ENCODE assay signal across 13 cellular contexts in the genomic region with DNA sequence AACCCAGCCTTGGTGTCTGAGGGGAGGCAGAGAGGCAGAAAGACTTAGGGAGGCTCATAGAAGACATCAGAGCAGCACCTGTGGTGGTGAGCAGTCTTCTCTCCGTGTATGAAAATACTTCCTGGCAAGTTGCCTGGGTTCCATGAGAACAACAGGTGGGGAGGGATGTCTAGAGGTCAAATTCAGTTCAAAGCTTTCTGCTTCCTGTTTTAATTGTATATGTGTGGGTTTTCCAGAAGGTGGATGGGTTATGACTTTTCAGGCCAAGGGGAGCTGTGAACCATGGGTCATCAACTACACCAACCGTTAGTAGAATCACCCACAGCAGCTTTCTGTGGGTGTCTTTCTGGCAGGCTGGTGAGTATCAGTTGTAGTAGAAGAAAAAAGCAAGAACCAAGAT. TPM values are rescaled to one million over a fixed set of nuclear protein-coding genes. Genes with fewer than 3 reads are reported as not detected.
A peak's percentile ranks its signal among the peaks of the same experiment; 100 is the strongest.
DNase-seq lines count a peak whose midpoint lies in the region; ATAC-seq, FAIRE-seq and TF ChIP-seq lines count a peak whose summit lies in the region.
"Had no signal": no experiment of that assay in that cellular context is flagged by ENCODE, and none has a peak within 500 bp of the region (broad histone marks: within the 10 kb centered on the region; RNA-seq: fewer than 3 reads in every experiment).

No MANE protein-coding gene starts in this region.

- H2AFZ ChIP-seq in smooth muscle cell (ENCODE audit: low read depth), result no peak overlapping the region

- no peaks in the 10 kb centered on the region for H3K79me2 ChIP-seq in smooth muscle cell (ENCODE audit: low read depth)

- no peak overlapping the region for H3K4me3 ChIP-seq in smooth muscle cell
- H3K4me3 ChIP-seq: right lobe of liver had no signal

- TF ChIP-seq POLR2A in Raji (IDR thresholded peaks at IDR 0.05; ENCODE audit: insufficient read depth, low read depth, low read length), result 0 out of 2 replicates have a peak, but pooled peaks have one; percentile 15

- no peak overlapping the region for H3K9ac ChIP-seq in smooth muscle cell (ENCODE audit: low read depth)

- WGBS in smooth muscle cell (ENCODE audit: low lambda C conversion rate), result 79% methylated on average over 2 of the region's 2 CpGs

- peak; percentile 89 for FAIRE-seq in GM18507 (lab: Jason Lieb, UNC)
- FAIRE-seq: endothelial cell of umbilical vein had no signal

- no peaks in the 10 kb centered on the region for H3K27me3 ChIP-seq in smooth muscle cell (ENCODE audit: low read depth)
- H3K27me3 ChIP-seq: right lobe of liver had no signal

- H3K4me1 ChIP-seq in smooth muscle cell (ENCODE audit: low read depth), result no peaks in the 10 kb centered on the region
- H3K4me1 ChIP-seq: right lobe of liver had no signal

- H3K36me3 Mint-ChIP-seq in immature natural killer cell, result no peaks in the 10 kb centered on the region

- H3K4me1 Mint-ChIP-seq in immature natural killer cell, result peaks cover 6 to 7% of the 10 kb centered on the region in 2 donors

- H3K9me3 Mint-ChIP-seq in immature natural killer cell, result peaks cover 0 to 1% (median 0%) of the 10 kb centered on the region in 6 donors
- H3K9me3 Mint-ChIP-seq: T-helper 2 cell treated with Interferon-gamma antibody and Interleukin-4, amounts not matched to agents 5 μg/mL and 100 μg/mL, for 36 hours had no signal

- peak; percentile 72 for ATAC-seq in GM21390 (IDR thresholded peaks at IDR 0.05; ENCODE audit: unreplicated experiment)
- ATAC-seq in HG03135 (IDR thresholded peaks at IDR 0.05; ENCODE audit: unreplicated experiment), result peak; percentile 53
- ATAC-seq: right lobe of liver had no signal

- no peak overlapping the region for H3K27ac ChIP-seq in smooth muscle cell (ENCODE audit: low read depth)
- H3K27ac ChIP-seq: right lobe of liver had no signal

- no peak for TF ChIP-seq CTCF in smooth muscle cell (IDR thresholded peaks at IDR 0.05; ENCODE audit: borderline replicate concordance, insufficient read depth, poor library complexity, severe bottlenecking)

- no peak for DNase-seq in GM18507 (ENCODE audit: extremely low spot score, insufficient read length, low read depth)
- DNase-seq in stimulated activated naive CD4-positive, alpha-beta T cell treated with Interleukin-2 at 50 U/mL for 16 hours (lab: John Stamatoyannopoulos, UW), result no peak
- no peak for DNase-seq in smooth muscle cell (lab: John Stamatoyannopoulos, UW; ENCODE audit: unreplicated experiment)
- no peak for DNase-seq in immature natural killer cell
- no peak for DNase-seq in activated CD4-positive, alpha-beta T cell treated with anti-CD3 and anti-CD28 coated beads for 1 hour
- DNase-seq: activated T-cell treated with anti-CD3 and anti-CD28 coated beads for 4 hours, NCI-H1417, right lobe of liver had no signal

- H3K4me3 Mint-ChIP-seq in immature natural killer cell, result no peak overlapping the region
- H3K4me3 Mint-ChIP-seq: T-helper 2 cell treated with Interferon-gamma antibody and Interleukin-4, amounts not matched to agents 5 μg/mL and 100 μg/mL, for 36 hours had no signal

- no peak overlapping the region for H3K27ac Mint-ChIP-seq in immature natural killer cell
- H3K27ac Mint-ChIP-seq: T-helper 2 cell treated with Interferon-gamma antibody and Interleukin-4, amounts not matched to agents 5 μg/mL and 100 μg/mL, for 36 hours had no signal

- no peaks in the 10 kb centered on the region for H3F3A ChIP-seq in smooth muscle cell (ENCODE audit: low read depth)

- no peaks in the 10 kb centered on the region for H3K36me3 ChIP-seq in smooth muscle cell (ENCODE audit: low read depth)
- H3K36me3 ChIP-seq: right lobe of liver had no signal

- no peak overlapping the region for H3K4me2 ChIP-seq in smooth muscle cell

- no peaks in the 10 kb centered on the region for H3K9me3 ChIP-seq in smooth muscle cell (replicated peaks; ENCODE audit: low read depth)
- H3K9me3 ChIP-seq: right lobe of liver had no signal

- H3K27me3 Mint-ChIP-seq in immature natural killer cell (ENCODE audit: low read depth in 3 of 3), result peaks cover 0 to 4% (median 2%) of the 10 kb centered on the region in 3 donors

- no peaks in the 10 kb centered on the region for H4K20me1 ChIP-seq in smooth muscle cell (ENCODE audit: low read depth)

RNA-seq across cellular contexts. Expression of gene FCRL2, which starts 4.1 kb away (rescaled TPM):
- not detected in 2 replicates for total RNA-seq in smooth muscle cell
- polyA plus RNA-seq in smooth muscle cell (not detected in 2 replicates), immature natural killer cell (not detected)
- total RNA-seq: endothelial cell of umbilical vein had no signal
- polyA plus RNA-seq: endothelial cell of umbilical vein had no signal

RNA-seq across cellular contexts. Expression of gene FCRL1, which starts 38.9 kb away (rescaled TPM):
- total RNA-seq in smooth muscle cell, result not detected in 2 replicates
- polyA plus RNA-seq in smooth muscle cell (not detected in 2 replicates), immature natural killer cell (under 1 TPM; 0.09 to 0.41 (median 0.39) TPM)
- total RNA-seq: endothelial cell of umbilical vein had no signal
- polyA plus RNA-seq: endothelial cell of umbilical vein had no signal
